ENCODE assay signal across 20 cellular contexts in genomic region chr5:73911761-73912393, GRCh38.
DNase-seq lines count a peak whose midpoint lies in the region; ATAC-seq, FAIRE-seq and TF ChIP-seq lines count a peak whose summit lies in the region.
"Had no signal": no experiment of that assay in that cellular context is flagged by ENCODE, and none has a peak within 500 bp of the region (broad histone marks: within the 10 kb centered on the region; RNA-seq: fewer than 3 reads in every experiment).

No MANE protein-coding gene starts in this region.

- POLR2A ChIA-PET in A673 (lab: Charles Lee; ENCODE audit: low non-redundant PET) (no interaction called here), GM12878 (lab: Charles Lee) (no interaction called here)

- intact Hi-C loops in A673 (cut with micrococcal nuclease; ENCODE audit: unreplicated experiment): loop anchor here (5.0 kb wide), 1 partner anchor 120 kb away; no protein-coding TSS in a partner anchor
- intact Hi-C loops in GM12878 (cut with micrococcal nuclease; ENCODE audit: unreplicated experiment): no loop called here

- no peak for TF ChIP-seq CTCF in A673 (conservative IDR thresholded peaks at IDR 0.05; ENCODE audit: low read depth, low read length)
- no peak for TF ChIP-seq CTCF in GM12878 (IDR thresholded peaks at IDR 0.05 in 2 of 3, conservative IDR thresholded peaks at IDR 0.05 in 1 of 3; ENCODE audit: control insufficient read depth in 2 of 3, extremely low read depth in 1 of 3, insufficient read depth in 1 of 3, low read depth in 3 of 3, low read length in 3 of 3)
- no peak for TF ChIP-seq CTCF in brain microvascular endothelial cell (IDR thresholded peaks at IDR 0.05; ENCODE audit: low read depth, low read length, missing control alignments)

- H3K4me1 ChIP-seq in A673 (ENCODE audit: insufficient read depth, low read length, poor library complexity, severe bottlenecking) (peaks cover 11% of the 10 kb centered on the region), GM12878 (ENCODE audit: control insufficient read depth, insufficient read depth, low read length) (peaks cover 2% of the 10 kb centered on the region; the same call in 1 of the 2 replicates)
- H3K4me1 ChIP-seq: A549 had no signal

- H3K9me3 ChIP-seq in A673 (ENCODE audit: low read depth, low read length, poor library complexity, severe bottlenecking) (no peaks in the 10 kb centered on the region), GM12878 (replicated peaks; ENCODE audit: control insufficient read depth, insufficient read depth, low read length) (no peaks in the 10 kb centered on the region; the same call in 2 of the 3 replicates)
- H3K9me3 ChIP-seq: A549, breast epithelium had no signal

- in situ Hi-C loops in GM12878 (cut with MboI): no loop called here
- in situ Hi-C loops in brain microvascular endothelial cell (cut with HindIII; ENCODE audit: low pct_ligation_motif_present, low sequenced_read_pairs): loop anchor here (25.0 kb wide), 1 partner anchor 750 kb away; no protein-coding TSS in a partner anchor

- CTCF ChIA-PET in A673 (lab: Charles Lee) (no interaction called here), GM12878 (lab: Yijun Ruan, JAX) (interaction anchor here (1.5 to 4.0 kb wide), 2 partner anchors 10 to 13 kb away, joined by 5 to 25 read pairs; no protein-coding TSS in a partner anchor)

- no peak overlapping the region for H3K27ac ChIP-seq in A673 (ENCODE audit: low read depth, low read length, poor library complexity, severe bottlenecking)
- H3K27ac ChIP-seq in GM12878 (ENCODE audit: control insufficient read depth, insufficient read depth): no peak overlapping the region
- H3K27ac ChIP-seq in brain microvascular endothelial cell: no peak overlapping the region
- H3K27ac ChIP-seq: A549, breast epithelium, WERI-Rb-1 had no signal

- H4K20me1 ChIP-seq in GM12878 (ENCODE audit: control insufficient read depth, insufficient read depth): 0 out of 2 replicates have a peak, but pooled peaks cover 2% of the 10 kb centered on the region

- SMC1A ChIA-PET in GM12878 (lab: Charles Lee; ENCODE audit: uncharacterized antibody, unreplicated experiment): interaction anchor here (0.7 to 2.3 kb wide), 3 partner anchors 10 to 319 kb away, joined by 3 to 13 read pairs (median 7); no protein-coding TSS in a partner anchor

- ATAC-seq in GM12878 (peak; percentile 75), GM21360 (IDR thresholded peaks at IDR 0.05; ENCODE audit: unreplicated experiment) (no peak)
- ATAC-seq: A549; CD8-positive, alpha-beta T cell had no signal

- 19% methylated on average over 4 of the region's 4 CpGs for WGBS in GM12878 (ENCODE audit: insufficient coverage, insufficient replicate concordance, low lambda C conversion rate, missing lambda C conversion rate)

- H3K9ac ChIP-seq in GM12878 (ENCODE audit: control insufficient read depth, insufficient read depth, low read length): no peak overlapping the region

- H3K4me2 ChIP-seq in GM12878 (ENCODE audit: control insufficient read depth, insufficient read depth): no peak overlapping the region
- H3K4me2 ChIP-seq: A549 had no signal

- peak; percentile 87 for DNase-seq in A673 (ENCODE audit: low spot score)
- peak; percentile 60 for DNase-seq in NCI-H2171 (lab: John Stamatoyannopoulos, UW)
- no peak for DNase-seq in GM12878 (ENCODE audit: low read depth, low spot score)
- DNase-seq in stimulated activated naive CD4-positive, alpha-beta T cell (lab: John Stamatoyannopoulos, UW): no peak
- no peak for DNase-seq in brain microvascular endothelial cell
- DNase-seq in NOMO-1 treated with dmso at 0.1 percent for 144 hours (lab: John Stamatoyannopoulos, UW; ENCODE audit: unreplicated experiment): no peak
- DNase-seq: activated gamma-delta T cell treated with Interleukin-2 at 50 U/mL for 16 hours; CD8-positive, alpha-beta T cell; effector CD8-positive, alpha-beta T cell; foreskin melanocyte; GF-D8; KBM-7; NCI-H2227 treated with DMSO at 0.1 percent for 48 hours; stimulated activated naive CD4-positive, alpha-beta T cell treated with Interleukin-2 at 50 U/mL for 16 hours; WERI-Rb-1 had no signal

- H3K4me3 ChIP-seq in A673 (ENCODE audit: low read depth, low read length, poor library complexity, severe bottlenecking) (no peak overlapping the region), GM12878 (no peak overlapping the region), brain microvascular endothelial cell (ENCODE audit: low read depth, low read length) (no peak overlapping the region)
- H3K4me3 ChIP-seq: A549, breast epithelium had no signal

- no peak for FAIRE-seq in GM12878 (lab: Jason Lieb, UNC)
- FAIRE-seq: RCC 7860 had no signal

- no peaks in the 10 kb centered on the region for H3K79me2 ChIP-seq in GM12878 (ENCODE audit: control insufficient read depth, insufficient read depth, low read length)

- no peak overlapping the region for H2AFZ ChIP-seq in GM12878 (ENCODE audit: control insufficient read depth, low read depth, low read length)

- H3K36me3 ChIP-seq in A673 (ENCODE audit: insufficient read depth, low read length, poor library complexity, severe bottlenecking): no peaks in the 10 kb centered on the region
- no peaks in the 10 kb centered on the region for H3K36me3 ChIP-seq in GM12878 (ENCODE audit: control insufficient read depth in 2 of 2, insufficient read depth in 2 of 2, low read length in 1 of 2)
- H3K36me3 ChIP-seq in brain microvascular endothelial cell (replicated peaks): peaks cover 17% of the 10 kb centered on the region
- H3K36me3 ChIP-seq: breast epithelium, WERI-Rb-1 had no signal

- H3K27me3 ChIP-seq in A673 (replicated peaks; ENCODE audit: insufficient read depth, low read depth, low read length, poor library complexity) (peaks cover 83% of the 10 kb centered on the region), GM12878 (replicated peaks in 1 of 2; ENCODE audit: control insufficient read depth in 2 of 2, insufficient read depth in 2 of 2, low read length in 1 of 2) (peaks cover 0 to 3% of the 10 kb centered on the region in 2 experiments; a peak in 1 of 4 replicates), brain microvascular endothelial cell (replicated peaks) (no peaks in the 10 kb centered on the region)
- H3K27me3 ChIP-seq: breast epithelium had no signal

- no peak for TF ChIP-seq POLR2A in GM12878 (IDR thresholded peaks at IDR 0.05; ENCODE audit: low read depth, low read length)

- RAD21 ChIA-PET in GM12878 (lab: Charles Lee; ENCODE audit: unreplicated experiment): interaction anchor here (1.9 kb wide), 1 partner anchor 10 kb away, joined by 6 read pairs; no protein-coding TSS in a partner anchor

- TF ChIP-seq EP300 in Ishikawa (IDR thresholded peaks at IDR 0.05; ENCODE audit: borderline replicate concordance) (no peak), GM12878 (IDR thresholded peaks at IDR 0.05; ENCODE audit: borderline replicate concordance in 1 of 2, control insufficient read depth in 1 of 2, low read depth in 2 of 2, low read length in 2 of 2) (no peak)

- BruUV-seq in A673 (replicated peaks; lab: Mats Ljungman, UMichigan): no TSS peak
- BruUV-seq in GM12878 (replicated peaks; lab: Mats Ljungman, UMichigan): no TSS peak

- TF ChIP-seq RAD21 in Ishikawa (IDR thresholded peaks at IDR 0.05; ENCODE audit: low read depth) (no peak), GM12878 (IDR thresholded peaks at IDR 0.05; ENCODE audit: insufficient read depth, low read depth, low read length) (no peak)

TF ChIP-seq in Ishikawa, 13 proteins besides CTCF, POLR2A, EP300 and RAD21 (continues in another document):
- no peak for TF ChIP-seq FOXM1 (IDR thresholded peaks at IDR 0.05; ENCODE audit: borderline replicate concordance, low read depth)

TF ChIP-seq in GM12878, 131 proteins besides CTCF, POLR2A, EP300 and RAD21:
- TF ChIP-seq ZNF384 (IDR thresholded peaks at IDR 0.05; ENCODE audit: borderline replicate concordance, low read depth, low read length) (0 out of 2 replicates have a peak, but pooled peaks have one; percentile 10), HCFC1 (IDR thresholded peaks at IDR 0.05; ENCODE audit: low read length) (no peak)

Comparison
In these comparisons a context has a peak if more than half of its experiments do, and no peak if none do; other contexts are left out.
1. DNase-seq: peak in A673 (single experiment) and NCI-H2171 (single experiment); none in GM12878 (single experiment), stimulated activated naive CD4-positive, alpha-beta T cell (0 of 6), brain microvascular endothelial cell (single experiment) and NOMO-1 treated with dmso at 0.1 percent for 144 hours (single experiment).